ENCODE assay signal across 11 cellular contexts in genomic region chr20:59955131-59955796, GRCh38. TPM values are rescaled to one million over a fixed set of nuclear protein-coding genes. Genes with fewer than 3 reads are reported as not detected.
A peak's percentile ranks its signal among the peaks of the same experiment; 100 is the strongest.
DNase-seq lines count a peak whose midpoint lies in the region; ATAC-seq, FAIRE-seq and TF ChIP-seq lines count a peak whose summit lies in the region.
"Had no signal": no experiment of that assay in that cellular context is flagged by ENCODE, and none has a peak within 500 bp of the region (broad histone marks: within the 10 kb centered on the region; RNA-seq: fewer than 3 reads in every experiment).

No MANE protein-coding gene starts in this region.

- in situ Hi-C loops in mammary epithelial cell (cut with MboI; ENCODE audit: low sequenced_read_pairs in 2 of 2), result loop anchor here in 1 of 2 donors (5.0 kb wide), 1 partner anchor 92 kb away; no protein-coding TSS in a partner anchor

- 94% methylated on average over 8 of the region's 8 CpGs for WGBS in mammary epithelial cell (ENCODE audit: low coverage, missing lambda C conversion rate)
- WGBS in prostate gland, result 83% methylated on average over 8 of the region's 8 CpGs
- 74 to 78% methylated on average over 8 of the region's 8 CpGs for WGBS in aorta, 2 donors

- H2AFZ ChIP-seq in mammary epithelial cell (ENCODE audit: low read depth, low read length), result no peak overlapping the region

- DNase-seq in NCI-H2029 (lab: John Stamatoyannopoulos, UW) (peak; percentile 23), NCI-H2029 treated with DMSO at 0.1 percent for 48 hours (lab: John Stamatoyannopoulos, UW) (no peak), NCI-H2227 treated with DMSO at 0.1 percent for 48 hours (lab: John Stamatoyannopoulos, UW) (peak; percentile 53), mammary epithelial cell (no peak), prostate gland (ENCODE audit: low spot score) (peak; percentile 20), aorta (no peak), GM12891 (ENCODE audit: insufficient read length, low spot score) (no peak)
- DNase-seq: T-cell had no signal

- no peaks in the 10 kb centered on the region for H3K79me2 ChIP-seq in mammary epithelial cell (ENCODE audit: insufficient read depth, low read length)

- H3K27me3 ChIP-seq in mammary epithelial cell (ENCODE audit: insufficient read depth, low read length) (no peaks in the 10 kb centered on the region), prostate gland (replicated peaks; ENCODE audit: insufficient read depth) (no peaks in the 10 kb centered on the region), aorta (ENCODE audit: control insufficient read depth in 1 of 2, insufficient read depth in 2 of 2, low read length in 1 of 2) (no peaks in the 10 kb centered on the region)
- H3K27me3 ChIP-seq: BLaER1 had no signal

- no peak for FAIRE-seq in GM12891 (lab: Jason Lieb, UNC)

- H3K4me1 ChIP-seq in mammary epithelial cell (ENCODE audit: insufficient read depth, low read length), result peaks cover 4% of the 10 kb centered on the region
- no peaks in the 10 kb centered on the region for H3K4me1 ChIP-seq in prostate gland (replicated peaks)
- H3K4me1 ChIP-seq in aorta (ENCODE audit: control insufficient read depth in 1 of 2, insufficient read depth in 2 of 2, low read length in 2 of 2), result no peaks in the 10 kb centered on the region
- H3K4me1 ChIP-seq: BLaER1 had no signal

- no TSS peak for BruUV-seq in mammary epithelial cell (replicated peaks; lab: Mats Ljungman, UMichigan)

- no peak overlapping the region for H3K4me3 ChIP-seq in mammary epithelial cell (replicated peaks in 1 of 3; ENCODE audit: insufficient read depth in 1 of 3, low read depth in 2 of 3, low read length in 3 of 3)
- H3K4me3 ChIP-seq in prostate gland, result no peak overlapping the region
- no peak overlapping the region for H3K4me3 ChIP-seq in aorta (ENCODE audit: low read length in 2 of 2)
- H3K4me3 ChIP-seq: BLaER1, thoracic aorta had no signal

- H3K4me2 ChIP-seq in mammary epithelial cell (ENCODE audit: insufficient read depth, low read depth, low read length), result no peak overlapping the region
- H3K4me2 ChIP-seq: BLaER1 had no signal

- ATAC-seq in aorta (ENCODE audit: low FRiP score), result no peak
- no peak for ATAC-seq in HG03139 (IDR thresholded peaks at IDR 0.05; ENCODE audit: unreplicated experiment)

- H3K9ac ChIP-seq in mammary epithelial cell (ENCODE audit: insufficient read depth, low read length), result no peak overlapping the region
- H3K9ac ChIP-seq: BLaER1 had no signal

- H3K9me3 ChIP-seq in mammary epithelial cell (replicated peaks; ENCODE audit: insufficient read depth, low read length) (no peaks in the 10 kb centered on the region), prostate gland (no peaks in the 10 kb centered on the region), aorta (ENCODE audit: control insufficient read depth, low read length) (no peaks in the 10 kb centered on the region)
- H3K9me3 ChIP-seq: BLaER1, thoracic aorta had no signal

- intact Hi-C loops in mammary epithelial cell (cut with micrococcal nuclease), result no loop called here
- intact Hi-C loops in prostate gland (cut with DNase I), result no loop called here
- intact Hi-C loops in aorta (cut with DNase I), result no loop called here

- TF ChIP-seq CTCF in mammary epithelial cell (conservative IDR thresholded peaks at IDR 0.05 in 1 of 2, IDR thresholded peaks at IDR 0.05 in 1 of 2; ENCODE audit: extremely low read depth in 1 of 2, insufficient read depth in 1 of 2, low read depth in 1 of 2, low read length in 2 of 2) (peak; percentile 30 to 42), prostate gland (IDR thresholded peaks at IDR 0.05) (peak in 3 of 4 experiments; percentile 25 to 41 (median 34))

- H3K36me3 ChIP-seq in mammary epithelial cell (ENCODE audit: insufficient read depth, low read length) (no peaks in the 10 kb centered on the region), prostate gland (no peaks in the 10 kb centered on the region), aorta (ENCODE audit: control insufficient read depth in 1 of 2, insufficient read depth in 2 of 2, low read length in 1 of 2) (peaks cover 0 to 3% of the 10 kb centered on the region in 2 donors)
- H3K36me3 ChIP-seq: BLaER1, thoracic aorta had no signal

- CTCF ChIA-PET in mammary epithelial cell (lab: Charles Lee; ENCODE audit: low non-redundant PET), result no interaction called here

- H3K27ac ChIP-seq in mammary epithelial cell (ENCODE audit: insufficient read depth, low read depth, low read length) (no peak overlapping the region), prostate gland (no peak overlapping the region), aorta (ENCODE audit: low read depth in 1 of 2, low read length in 2 of 2) (no peak overlapping the region)
- H3K27ac ChIP-seq: BLaER1, thoracic aorta had no signal

- TF ChIP-seq POLR2A in prostate gland (IDR thresholded peaks at IDR 0.05) (no peak), GM12891 (IDR thresholded peaks at IDR 0.05; ENCODE audit: low read depth, low read length) (no peak)

- dilution Hi-C loops in mammary epithelial cell (cut with HindIII; ENCODE audit: low sequenced_read_pairs), result no loop called here

- no peaks in the 10 kb centered on the region for H4K20me1 ChIP-seq in mammary epithelial cell (ENCODE audit: insufficient read depth, low read length)
- H4K20me1 ChIP-seq: BLaER1 had no signal

TF ChIP-seq in GM12891, 5 proteins besides CTCF, POLR2A, EP300 and RAD21:
- no peak for TF ChIP-seq SPI1 (IDR thresholded peaks at IDR 0.05; ENCODE audit: low read depth, low read length)

RNA-seq across cellular contexts. Expression of gene CDH26, which starts 3.0 kb away (rescaled TPM):
- total RNA-seq in mammary epithelial cell (under 1 TPM; 0.33 to 0.66 TPM), prostate gland (10 to 100 TPM; 11.0 to 30.6 TPM), aorta (1 to 10 TPM; 2.8 to 4.5 TPM)
- polyA plus RNA-seq in mammary epithelial cell (0.46 TPM), aorta (1 to 10 TPM in 1 of 2 donors, not detected in 1; 1.2 TPM)
- 1.8 TPM for polyA minus RNA-seq in mammary epithelial cell
- polyA plus RNA-seq in GM12891 (2012; ENCODE audit: low read depth, missing spikeins), result 0.06 TPM

RNA-seq across cellular contexts. Expression of gene FAM217B, which starts 15.1 kb away (rescaled TPM):
- 10 to 100 TPM in 1 of 2 donors, 1 to 10 TPM in 1; 6.8 to 13.7 TPM for total RNA-seq in mammary epithelial cell
- 7.0 TPM for polyA plus RNA-seq in mammary epithelial cell
- polyA minus RNA-seq in mammary epithelial cell, result 12.0 TPM
- total RNA-seq in prostate gland, result 10 to 100 TPM; 13.7 to 18.2 TPM
- 10 to 100 TPM in 1 of 2 donors, 1 to 10 TPM in 1; 8.7 to 16.6 TPM for total RNA-seq in aorta
- polyA plus RNA-seq in aorta, result 1 to 10 TPM; 5.4 to 5.6 TPM
- polyA plus RNA-seq in GM12891 (2012; ENCODE audit: low read depth, missing spikeins), result 3.3 TPM

RNA-seq across cellular contexts. Expression of gene PPP1R3D, which starts 15.2 kb away (rescaled TPM):
- total RNA-seq in mammary epithelial cell (1 to 10 TPM; 6.4 to 6.8 TPM), prostate gland (10 to 100 TPM; 16.0 to 16.6 TPM), aorta (1 to 10 TPM; 8.0 to 8.3 TPM)
- polyA plus RNA-seq in mammary epithelial cell (2.8 TPM), aorta (1 to 10 TPM; 2.5 to 4.4 TPM)
- 5.4 TPM for polyA minus RNA-seq in mammary epithelial cell
- 1.3 TPM for polyA plus RNA-seq in GM12891 (2012; ENCODE audit: low read depth, missing spikeins)

RNA-seq across cellular contexts. Expression of gene SYCP2, which starts 21.8 kb away (rescaled TPM):
- total RNA-seq in mammary epithelial cell, result 1 to 10 TPM in 1 of 2 donors, under 1 TPM in 1; 0.94 to 2.3 TPM
- polyA plus RNA-seq in mammary epithelial cell, result 0.24 TPM
- not detected for polyA minus RNA-seq in mammary epithelial cell
- 10 to 100 TPM in 1 of 2 donors, 1 to 10 TPM in 1; 4.8 to 10.6 TPM for total RNA-seq in prostate gland
- 1 to 10 TPM; 2.4 to 5.6 TPM for total RNA-seq in aorta
- polyA plus RNA-seq in aorta, result 1 to 10 TPM in 1 of 2 donors, under 1 TPM in 1; 0.38 to 5.9 TPM
- polyA plus RNA-seq in GM12891 (2012; ENCODE audit: low read depth, missing spikeins), result 0.15 TPM

Comparison
In these comparisons a context has a peak if more than half of its experiments do, and no peak if none do; other contexts are left out.
1. DNase-seq: peak in NCI-H2029 (single experiment), NCI-H2227 treated with DMSO at 0.1 percent for 48 hours (single experiment) and prostate gland (single experiment); none in NCI-H2029 treated with DMSO at 0.1 percent for 48 hours (single experiment), mammary epithelial cell (single experiment), aorta (0 of 2) and GM12891 (single experiment).